13 cellular contexts compared by ENCODE assay signal in the genomic region with DNA sequence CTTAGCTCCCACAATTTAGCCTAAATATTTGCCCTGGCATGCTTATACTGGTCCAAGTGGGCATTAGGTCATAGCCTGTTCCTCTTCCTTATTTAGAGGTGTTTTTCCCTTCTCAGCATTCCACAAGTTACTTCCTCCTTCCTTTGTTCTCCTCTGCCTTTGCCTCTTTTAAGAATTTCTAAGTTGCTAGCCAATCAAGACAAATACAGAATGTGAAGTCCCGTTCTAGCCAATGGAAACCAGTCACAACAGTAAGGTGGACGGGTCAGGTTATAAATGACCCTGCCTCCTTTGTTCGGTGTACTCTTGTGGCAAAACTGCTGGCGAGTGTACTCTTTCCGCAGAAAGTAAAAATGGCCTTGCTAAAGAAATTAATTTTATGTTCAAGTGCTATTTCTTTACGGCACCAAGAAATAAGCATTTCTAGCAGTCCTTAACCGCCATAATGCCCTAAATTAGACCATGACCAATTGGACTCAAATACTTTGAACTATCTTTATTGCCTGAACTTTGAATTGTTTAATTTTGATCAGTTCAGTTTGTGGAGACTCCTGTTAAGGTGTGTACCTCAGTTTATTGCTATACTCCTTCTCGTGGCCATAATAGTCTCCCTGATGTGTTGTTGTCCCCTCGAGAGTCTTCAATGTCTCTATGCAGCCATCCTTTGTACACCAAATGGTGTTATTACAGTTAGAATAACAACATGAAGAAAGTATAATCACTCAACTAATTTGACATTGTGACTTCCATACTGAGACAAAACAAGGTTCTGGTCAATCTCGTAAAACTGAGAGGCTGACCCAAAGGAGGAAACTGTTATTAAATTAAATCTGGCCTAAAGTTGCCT. TPM values are rescaled to one million over a fixed set of nuclear protein-coding genes. Genes with fewer than 3 reads are reported as not detected.
DNase-seq lines count a peak whose midpoint lies in the region; ATAC-seq and TF ChIP-seq lines count a peak whose summit lies in the region.
"Had no signal": no experiment of that assay in that cellular context is flagged by ENCODE, and none has a peak within 500 bp of the region (broad histone marks: within the 10 kb centered on the region; RNA-seq: fewer than 3 reads in every experiment).

No MANE protein-coding gene starts in this region.

- H3K4me1 ChIP-seq in liver (ENCODE audit: control insufficient read depth in 4 of 4, insufficient read depth in 4 of 4, low read length in 3 of 4), result peaks cover 8 to 44% (median 30%) of the 10 kb centered on the region in 4 donors
- peaks cover 12 to 43% (median 40%) of the 10 kb centered on the region in 4 donors for H3K4me1 ChIP-seq in transverse colon

- in situ Hi-C loops in transverse colon (cut with MboI; ENCODE audit: low pct_ligation_motif_present in 1 of 4, low pct_unique_long_range_greater_than_20kb in 1 of 4, low sequenced_read_pairs in 3 of 4), result no loop called here

- H3K9me3 Mint-ChIP-seq in activated naive CD4-positive, alpha-beta T cell treated with anti-CD3 and anti-CD28 coated beads, Interleukin-2, amount 50 U/mL, for 24 hours, result no peaks in the 10 kb centered on the region
- no peaks in the 10 kb centered on the region for H3K9me3 Mint-ChIP-seq in activated naive CD8-positive, alpha-beta T cell treated with anti-CD3 and anti-CD28 coated beads, Interleukin-2, amount 50 U/mL, for 24 hours
- H3K9me3 Mint-ChIP-seq: HFFc6 had no signal

- ATAC-seq in activated naive CD8-positive, alpha-beta T cell treated with anti-CD3 and anti-CD28 coated beads, Interleukin-2, amount 50 U/mL, for 24 hours, result no peak
- ATAC-seq in HG03457 (IDR thresholded peaks at IDR 0.05; ENCODE audit: unreplicated experiment), result no peak

- H3K4me3 Mint-ChIP-seq in activated naive CD4-positive, alpha-beta T cell treated with anti-CD3 and anti-CD28 coated beads, Interleukin-2, amount 50 U/mL, for 24 hours, result no peak overlapping the region
- peak overlapping the region; percentile 97 for H3K4me3 Mint-ChIP-seq in activated naive CD8-positive, alpha-beta T cell treated with anti-CD3 and anti-CD28 coated beads, Interleukin-2, amount 50 U/mL, for 24 hours

- WGBS in liver, result 45% methylated on average over 10 of the region's 10 CpGs
- whole genome bisulfite sequencing in transverse colon (ENCODE audit: low coverage in 1 of 2), 2 donors, result 61 to 69% methylated on average over 8 to 10 of the region's 10 CpGs

- TF ChIP-seq POLR2A in transverse colon (IDR thresholded peaks at IDR 0.05), result peak; percentile 24

- no peaks in the 10 kb centered on the region for H3K36me3 Mint-ChIP-seq in activated naive CD4-positive, alpha-beta T cell treated with anti-CD3 and anti-CD28 coated beads, Interleukin-2, amount 50 U/mL, for 24 hours
- H3K36me3 Mint-ChIP-seq in activated naive CD8-positive, alpha-beta T cell treated with anti-CD3 and anti-CD28 coated beads, Interleukin-2, amount 50 U/mL, for 24 hours (ENCODE audit: low read depth), result peaks cover 8% of the 10 kb centered on the region

- intact Hi-C loops in transverse colon (cut with DNase I; ENCODE audit: low total_unique reads), result no loop called here
- intact Hi-C loops in head of caudate nucleus (cut with DNase I), result loop anchor here (2.0 kb wide), 1 partner anchor 57 kb away; the partner anchor contains the start of gene CYP2U1

- H3K36me3 ChIP-seq in liver (ENCODE audit: control insufficient read depth in 4 of 4, insufficient read depth in 3 of 4, low read depth in 1 of 4, low read length in 3 of 4), result no peaks in the 10 kb centered on the region
- no peaks in the 10 kb centered on the region for H3K36me3 ChIP-seq in transverse colon
- H3K36me3 ChIP-seq in H7 (replicated peaks; ENCODE audit: control insufficient read depth, insufficient read depth, low read length), result no peaks in the 10 kb centered on the region
- H3K36me3 ChIP-seq: adrenal gland had no signal

- H3K27me3 Mint-ChIP-seq in activated naive CD4-positive, alpha-beta T cell treated with anti-CD3 and anti-CD28 coated beads, Interleukin-2, amount 50 U/mL, for 24 hours, result no peaks in the 10 kb centered on the region
- H3K27me3 Mint-ChIP-seq in activated naive CD8-positive, alpha-beta T cell treated with anti-CD3 and anti-CD28 coated beads, Interleukin-2, amount 50 U/mL, for 24 hours, result no peaks in the 10 kb centered on the region

- H3K27ac ChIP-seq in liver (ENCODE audit: low read depth in 1 of 2, low read length in 2 of 2) (peak overlapping the region; percentile 94 to 99), transverse colon (peak overlapping the region; percentile 89 to 97 (median 93))

- H3K27me3 ChIP-seq in liver (ENCODE audit: control insufficient read depth in 4 of 4, insufficient read depth in 4 of 4, low read length in 3 of 4) (no peaks in the 10 kb centered on the region), transverse colon (no peaks in the 10 kb centered on the region), H7 (ENCODE audit: control insufficient read depth, insufficient read depth, low read length) (no peaks in the 10 kb centered on the region)
- H3K27me3 ChIP-seq: adrenal gland, SJSA1 had no signal

- H3K4me1 Mint-ChIP-seq in activated naive CD4-positive, alpha-beta T cell treated with anti-CD3 and anti-CD28 coated beads, Interleukin-2, amount 50 U/mL, for 24 hours, result peaks cover 71% of the 10 kb centered on the region
- peaks cover 32% of the 10 kb centered on the region for H3K4me1 Mint-ChIP-seq in activated naive CD8-positive, alpha-beta T cell treated with anti-CD3 and anti-CD28 coated beads, Interleukin-2, amount 50 U/mL, for 24 hours

- H3K4me3 ChIP-seq in liver (ENCODE audit: low read depth in 1 of 3, low read length in 3 of 3) (peak overlapping the region in 1 of 3 donors; percentile 77), transverse colon (peak overlapping the region in 2 of 4 donors; percentile 64 to 93), H7 (ENCODE audit: insufficient read depth, low read depth, low read length) (no peak overlapping the region)

- TF ChIP-seq EP300 in transverse colon (IDR thresholded peaks at IDR 0.05; ENCODE audit: low read depth), result no peak

- TF ChIP-seq CTCF in liver (IDR thresholded peaks at IDR 0.05; ENCODE audit: low read depth, low read length, missing input control) (no peak), transverse colon (IDR thresholded peaks at IDR 0.05) (no peak)

- H3K9me3 ChIP-seq in liver (ENCODE audit: control insufficient read depth in 4 of 4, low read length in 3 of 4) (no peaks in the 10 kb centered on the region), transverse colon (no peaks in the 10 kb centered on the region)
- H3K9me3 ChIP-seq: adrenal gland, SJSA1 had no signal

- H3K27ac Mint-ChIP-seq in activated naive CD4-positive, alpha-beta T cell treated with anti-CD3 and anti-CD28 coated beads, Interleukin-2, amount 50 U/mL, for 24 hours, result peak overlapping the region; percentile 5
- no peak overlapping the region for H3K27ac Mint-ChIP-seq in activated naive CD8-positive, alpha-beta T cell treated with anti-CD3 and anti-CD28 coated beads, Interleukin-2, amount 50 U/mL, for 24 hours
- H3K27ac Mint-ChIP-seq: HFFc6 had no signal

- peak overlapping the region; percentile 13 to 92 for H3K9ac ChIP-seq in liver (ENCODE audit: low read depth in 1 of 2, low read length in 2 of 2)

- TF ChIP-seq RAD21 in liver (IDR thresholded peaks at IDR 0.05), result no peak

- DNase-seq in activated naive CD4-positive, alpha-beta T cell (lab: John Stamatoyannopoulos, UW), result no peak
- no peak for DNase-seq in activated naive CD8-positive, alpha-beta T cell treated with anti-CD3 and anti-CD28 coated beads, Interleukin-2, amount 50 U/mL, for 24 hours
- DNase-seq in transverse colon (no peak), H7 (no peak), head of caudate nucleus (no peak)
- DNase-seq: activated CD4-positive, alpha-beta T cell treated with anti-CD3 and anti-CD28 coated beads for 4 hours; HFFc6; occipital lobe had no signal

TF ChIP-seq in liver, 16 proteins besides CTCF, POLR2A, EP300 and RAD21:
- TF ChIP-seq HNF4G (IDR thresholded peaks at IDR 0.05) (no peak), HNF4A (conservative IDR thresholded peaks at IDR 0.05) (peak; percentile 26 to 60)
TF ChIP-seq in liver: peak in this region for 1.

RNA-seq across cellular contexts. Expression of gene HADH, which starts 1.6 kb away (rescaled TPM):
- total RNA-seq in liver (10 to 100 TPM; 27.5 to 48.8 TPM), transverse colon (100 to 1,000 TPM in 3 of 4 donors, 10 to 100 TPM in 1; 47.5 to 135 (median 117) TPM)
- polyA plus RNA-seq in liver, result 100 to 1,000 TPM; 140 TPM
- total RNA-seq in H7 (2014; rRNA removed; shearing (Covaris generic)), result 14.5 and 17.7 TPM in 2 replicates

RNA-seq across cellular contexts. Expression of gene CYP2U1, which starts 56.8 kb away (rescaled TPM):
- 1 to 10 TPM; 2.0 to 4.9 TPM for total RNA-seq in liver
- 1 to 10 TPM; 2.8 to 3.5 TPM for polyA plus RNA-seq in liver
- total RNA-seq in transverse colon, result 1 to 10 TPM; 3.5 to 8.6 (median 5.1) TPM
- 1.5 and 1.7 TPM in 2 replicates for total RNA-seq in H7 (2014; rRNA removed; shearing (Covaris generic))
